In the genomic region with DNA sequence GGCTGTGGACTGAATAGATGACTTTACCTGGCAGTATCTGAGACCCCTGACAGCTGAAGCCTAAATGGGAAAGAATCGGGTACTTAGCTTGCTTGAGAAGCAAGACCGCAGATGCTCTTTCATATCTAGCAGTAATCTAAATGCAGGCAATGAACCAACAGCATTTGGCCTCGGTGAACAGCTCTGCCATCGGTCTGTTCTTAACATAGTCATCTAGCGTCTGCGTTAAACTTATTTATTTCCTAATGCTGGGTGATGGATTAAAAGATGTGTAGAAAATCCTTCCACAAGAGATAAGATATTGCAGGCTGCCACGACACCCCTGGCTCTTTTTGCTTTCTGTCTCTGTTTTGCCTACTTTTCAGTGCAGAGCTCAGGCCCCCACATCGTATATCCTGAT, we compare ENCODE assay signal across 14 cellular contexts.
DNase-seq lines count a peak whose midpoint lies in the region; ATAC-seq and TF ChIP-seq lines count a peak whose summit lies in the region.
"Had no signal": no experiment of that assay in that cellular context is flagged by ENCODE, and none has a peak within 500 bp of the region (broad histone marks: within the 10 kb centered on the region; RNA-seq: fewer than 3 reads in every experiment).

No MANE protein-coding gene starts in this region.

- TF ChIP-seq EP300 in SK-N-SH (IDR thresholded peaks at IDR 0.05; ENCODE audit: borderline replicate concordance in 1 of 2, low read depth in 1 of 2, low read length in 1 of 2) = peak in 1 of 2 experiments; percentile 64; a peak in 1 of 4 replicates

- no peak overlapping the region for H3K9ac ChIP-seq in SK-N-SH
- H3K9ac ChIP-seq: BLaER1 treated with 17β-estradiol and CSF1 and Interleukin-3, amounts not matched to agents 10 nM and 100 nM; GM23248 had no signal

- no peaks in the 10 kb centered on the region for H3K36me3 Mint-ChIP-seq in osteocyte (ENCODE audit: unreplicated experiment)
- H3K36me3 Mint-ChIP-seq: CD4-positive, CD25-positive, alpha-beta regulatory T cell had no signal

- no peak overlapping the region for H3K27ac Mint-ChIP-seq in osteocyte (ENCODE audit: unreplicated experiment)
- H3K27ac Mint-ChIP-seq: CD4-positive, CD25-positive, alpha-beta regulatory T cell had no signal

- CTCF ChIA-PET in SK-N-SH (lab: Yijun Ruan, JAX) = interaction anchor here (0.8 kb wide), 1 partner anchor 40 kb away, joined by 3 read pairs; no protein-coding TSS in a partner anchor

- peaks cover 2% of the 10 kb centered on the region for H3K27me3 Mint-ChIP-seq in osteocyte (ENCODE audit: unreplicated experiment)

- H2AFZ ChIP-seq in SK-N-SH (ENCODE audit: low read depth) = no peak overlapping the region
- H2AFZ ChIP-seq: GM23248 had no signal

- no peaks in the 10 kb centered on the region for H3K36me3 ChIP-seq in SK-N-SH (replicated peaks in 1 of 2; ENCODE audit: control insufficient read depth in 1 of 2, insufficient read depth in 2 of 2, low read length in 1 of 2)
- H3K36me3 ChIP-seq: BLaER1 treated with 17β-estradiol and CSF1 and Interleukin-3, amounts not matched to agents 10 nM and 100 nM had no signal

- H3K27ac ChIP-seq in SK-N-SH (ENCODE audit: low read depth in 2 of 2, low read length in 1 of 2) = peak overlapping the region in 1 of 2 experiments; percentile 39; a peak in 2 of 4 replicates
- H3K27ac ChIP-seq: BLaER1 treated with 17β-estradiol and CSF1 and Interleukin-3, amounts not matched to agents 10 nM and 100 nM; GM23248 had no signal

- H3K9me2 ChIP-seq in SK-N-SH = no peaks in the 10 kb centered on the region

- WGBS in SK-N-SH (ENCODE audit: low lambda C conversion rate) = 66% methylated on average over 8 of the region's 8 CpGs

- H3K4me1 Mint-ChIP-seq in osteocyte (ENCODE audit: unreplicated experiment) = no peaks in the 10 kb centered on the region
- H3K4me1 Mint-ChIP-seq: CD4-positive, CD25-positive, alpha-beta regulatory T cell had no signal

- no peaks in the 10 kb centered on the region for H3K27me3 ChIP-seq in SK-N-SH (ENCODE audit: insufficient read depth)
- H3K27me3 ChIP-seq: BLaER1 treated with 17β-estradiol and CSF1 and Interleukin-3, amounts not matched to agents 10 nM and 100 nM had no signal

- TF ChIP-seq CTCF in SK-N-SH (IDR thresholded peaks at IDR 0.05) = no peak
- no peak for TF ChIP-seq CTCF in osteocyte (IDR thresholded peaks at IDR 0.05)

- no peak overlapping the region for H3K4me3 ChIP-seq in SK-N-SH (ENCODE audit: low read depth in 2 of 2, low read length in 1 of 2)
- H3K4me3 ChIP-seq: BLaER1 treated with 17β-estradiol and CSF1 and Interleukin-3, amounts not matched to agents 10 nM and 100 nM; GM23248 had no signal

- H3K4me3 Mint-ChIP-seq in osteocyte (ENCODE audit: unreplicated experiment) = no peak overlapping the region
- H3K4me3 Mint-ChIP-seq: CD4-positive, CD25-positive, alpha-beta regulatory T cell had no signal

- no peaks in the 10 kb centered on the region for H3F3A ChIP-seq in SK-N-SH (replicated peaks; ENCODE audit: insufficient read depth)

- no peak for ATAC-seq in SK-N-SH treated with all-trans-retinoic acid at 6 μM for 48 hours
- ATAC-seq in GM19455 (IDR thresholded peaks at IDR 0.05; ENCODE audit: unreplicated experiment) = no peak
- no peak for ATAC-seq in HG03139 (IDR thresholded peaks at IDR 0.05; ENCODE audit: unreplicated experiment)
- no peak for ATAC-seq in GM18502 (IDR thresholded peaks at IDR 0.05; ENCODE audit: poor library complexity, unreplicated experiment)
- ATAC-seq: HCT116 had no signal

- DNase-seq in SK-N-SH = peak; percentile 52
- peak; percentile 55 for DNase-seq in amniotic epithelial cell (ENCODE audit: low read depth)
- DNase-seq in osteocyte (ENCODE audit: extremely low spot score, unreplicated experiment) = peak; percentile 8
- DNase-seq: ACHN; CD4-positive, CD25-positive, alpha-beta regulatory T cell; DMS53; GF-D8; GM23248 had no signal

- peak; percentile 33 for TF ChIP-seq RAD21 in SK-N-SH (IDR thresholded peaks at IDR 0.05; ENCODE audit: low read length)

- no peaks in the 10 kb centered on the region for H3K79me2 ChIP-seq in SK-N-SH (ENCODE audit: insufficient read depth)

- no peaks in the 10 kb centered on the region for H3K9me3 Mint-ChIP-seq in osteocyte (ENCODE audit: unreplicated experiment)

- POLR2A ChIA-PET in SK-N-SH (lab: Yijun Ruan, JAX) = no interaction called here

- H3K4me2 ChIP-seq in SK-N-SH = no peak overlapping the region
- H3K4me2 ChIP-seq: BLaER1 treated with 17β-estradiol and CSF1 and Interleukin-3, amounts not matched to agents 10 nM and 100 nM had no signal

- H3K9me3 ChIP-seq in SK-N-SH = no peaks in the 10 kb centered on the region
- H3K9me3 ChIP-seq: BLaER1 treated with 17β-estradiol and CSF1 and Interleukin-3, amounts not matched to agents 10 nM and 100 nM had no signal

- peaks cover 4 to 42% of the 10 kb centered on the region in 2 experiments; a peak in 1 of 4 replicates for H3K4me1 ChIP-seq in SK-N-SH (ENCODE audit: control insufficient read depth in 1 of 2, insufficient read depth in 2 of 2, low read depth in 1 of 2, low read length in 1 of 2)
- H3K4me1 ChIP-seq: BLaER1 treated with 17β-estradiol and CSF1 and Interleukin-3, amounts not matched to agents 10 nM and 100 nM had no signal

- no peaks in the 10 kb centered on the region for H4K20me1 ChIP-seq in SK-N-SH (ENCODE audit: insufficient read depth)
- H4K20me1 ChIP-seq: BLaER1 treated with 17β-estradiol and CSF1 and Interleukin-3, amounts not matched to agents 10 nM and 100 nM had no signal

TF ChIP-seq in SK-N-SH, 30 proteins besides CTCF, POLR2A, EP300 and RAD21:
- peak; percentile 36; the same call in 1 of the 2 replicates for TF ChIP-seq RCOR1 (IDR thresholded peaks at IDR 0.05; ENCODE audit: low read length)
- no peak for TF ChIP-seq PBX3 (IDR thresholded peaks at IDR 0.05)
- peak; percentile 83 for TF ChIP-seq GATA2 (CRISPR knock-in tag; IDR thresholded peaks at IDR 0.05)
- TF ChIP-seq CHD2 (IDR thresholded peaks at IDR 0.05; ENCODE audit: low read length, partially characterized antibody) = peak; percentile 7
TF ChIP-seq in SK-N-SH: peak in this region for 3.

TF ChIP-seq in SK-N-SH treated with all-trans-retinoic acid at 6 μM for 48 hours, 23 proteins besides CTCF, POLR2A, EP300 and RAD21:
- TF ChIP-seq RARB (CRISPR knock-in tag; IDR thresholded peaks at IDR 0.05) = no peak
- no peak for TF ChIP-seq TOX (CRISPR knock-in tag; IDR thresholded peaks at IDR 0.05; ENCODE audit: borderline replicate concordance)
- TF ChIP-seq TCF4 (CRISPR knock-in tag; IDR thresholded peaks at IDR 0.05; ENCODE audit: borderline replicate concordance) = no peak
- no peak for TF ChIP-seq BACH2 (CRISPR knock-in tag; IDR thresholded peaks at IDR 0.05; ENCODE audit: borderline replicate concordance)
- no peak for TF ChIP-seq ZNF8 (CRISPR knock-in tag; IDR thresholded peaks at IDR 0.05)
- TF ChIP-seq SNAI2 (CRISPR knock-in tag; IDR thresholded peaks at IDR 0.05) = no peak
- no peak for TF ChIP-seq GLIS3 (CRISPR knock-in tag; IDR thresholded peaks at IDR 0.05)
- no peak for TF ChIP-seq CSDC2 (CRISPR knock-in tag; IDR thresholded peaks at IDR 0.05)
- no peak for TF ChIP-seq PATZ1 (CRISPR knock-in tag; IDR thresholded peaks at IDR 0.05; ENCODE audit: borderline replicate concordance)
- TF ChIP-seq ZFP30 (CRISPR knock-in tag; IDR thresholded peaks at IDR 0.05) = no peak
